1 cellular context compared by ENCODE assay signal in the genomic region with DNA sequence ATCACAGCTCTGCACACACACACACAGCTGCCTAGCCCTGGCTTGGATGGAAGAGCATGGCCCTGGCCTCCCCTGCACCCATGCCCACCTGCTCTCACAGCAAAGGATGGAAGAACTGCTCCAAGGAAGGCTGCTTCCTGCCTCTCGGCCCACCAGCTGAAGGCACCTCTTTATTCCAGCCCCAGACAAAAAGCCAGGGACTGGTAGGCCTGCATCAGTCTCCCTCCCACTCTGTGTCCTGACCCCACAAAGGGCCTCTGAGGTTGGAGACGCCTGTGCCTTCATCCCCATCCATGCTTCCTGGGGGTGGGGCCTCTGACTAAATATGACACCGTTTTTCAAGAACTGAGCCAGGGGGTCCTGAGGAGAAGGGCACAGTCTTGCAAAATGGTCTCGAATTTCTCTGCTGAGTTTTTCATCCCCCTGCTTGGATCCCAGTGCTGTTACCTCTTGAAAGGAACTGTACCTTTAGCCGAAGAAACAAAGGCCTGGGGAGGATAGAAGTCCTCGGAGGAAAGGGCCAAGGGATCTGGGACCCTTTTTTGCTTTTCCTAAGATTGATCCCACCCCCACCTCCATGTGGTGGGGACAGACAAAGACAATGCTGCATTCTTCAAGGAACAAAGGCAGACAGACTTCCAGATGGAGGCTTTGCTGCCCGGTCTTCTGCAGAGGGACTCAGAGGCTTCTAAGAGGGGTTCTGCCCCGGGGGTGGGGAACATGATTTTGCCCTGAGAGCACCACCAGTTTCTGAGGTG.
TF ChIP-seq lines count a peak whose summit lies in the region.

No MANE protein-coding gene starts in this region.

TF ChIP-seq in GM23338, 12 proteins besides CTCF, POLR2A, EP300 and RAD21:
- TF ChIP-seq STAT1 (IDR thresholded peaks at IDR 0.05; ENCODE audit: unreplicated experiment) (no peak), CREB1 (CRISPR knock-in tag; IDR thresholded peaks at IDR 0.05; ENCODE audit: low read depth) (no peak), ZNF114 (CRISPR knock-in tag; IDR thresholded peaks at IDR 0.05) (no peak), EZH2phosphoT487 (IDR thresholded peaks at IDR 0.05; ENCODE audit: unreplicated experiment) (no peak), JUNB (IDR thresholded peaks at IDR 0.05; ENCODE audit: unreplicated experiment) (no peak), NANOG (IDR thresholded peaks at IDR 0.05; ENCODE audit: borderline replicate concordance) (no peak), POLR2AphosphoS5 (IDR thresholded peaks at IDR 0.05; ENCODE audit: low read depth) (no peak), EZH2 (IDR thresholded peaks at IDR 0.05; ENCODE audit: low read depth, unreplicated experiment) (no peak), ZNF331 (CRISPR knock-in tag; IDR thresholded peaks at IDR 0.05; ENCODE audit: low read depth) (no peak), REST (IDR thresholded peaks at IDR 0.05; ENCODE audit: unreplicated experiment) (no peak)
- TF ChIP-seq, protein P1, sequence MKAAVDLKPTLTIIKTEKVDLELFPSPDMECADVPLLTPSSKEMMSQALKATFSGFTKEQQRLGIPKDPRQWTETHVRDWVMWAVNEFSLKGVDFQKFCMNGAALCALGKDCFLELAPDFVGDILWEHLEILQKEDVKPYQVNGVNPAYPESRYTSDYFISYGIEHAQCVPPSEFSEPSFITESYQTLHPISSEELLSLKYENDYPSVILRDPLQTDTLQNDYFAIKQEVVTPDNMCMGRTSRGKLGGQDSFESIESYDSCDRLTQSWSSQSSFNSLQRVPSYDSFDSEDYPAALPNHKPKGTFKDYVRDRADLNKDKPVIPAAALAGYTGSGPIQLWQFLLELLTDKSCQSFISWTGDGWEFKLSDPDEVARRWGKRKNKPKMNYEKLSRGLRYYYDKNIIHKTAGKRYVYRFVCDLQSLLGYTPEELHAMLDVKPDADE (IDR thresholded peaks at IDR 0.05): no peak
- TF ChIP-seq, protein P2, sequence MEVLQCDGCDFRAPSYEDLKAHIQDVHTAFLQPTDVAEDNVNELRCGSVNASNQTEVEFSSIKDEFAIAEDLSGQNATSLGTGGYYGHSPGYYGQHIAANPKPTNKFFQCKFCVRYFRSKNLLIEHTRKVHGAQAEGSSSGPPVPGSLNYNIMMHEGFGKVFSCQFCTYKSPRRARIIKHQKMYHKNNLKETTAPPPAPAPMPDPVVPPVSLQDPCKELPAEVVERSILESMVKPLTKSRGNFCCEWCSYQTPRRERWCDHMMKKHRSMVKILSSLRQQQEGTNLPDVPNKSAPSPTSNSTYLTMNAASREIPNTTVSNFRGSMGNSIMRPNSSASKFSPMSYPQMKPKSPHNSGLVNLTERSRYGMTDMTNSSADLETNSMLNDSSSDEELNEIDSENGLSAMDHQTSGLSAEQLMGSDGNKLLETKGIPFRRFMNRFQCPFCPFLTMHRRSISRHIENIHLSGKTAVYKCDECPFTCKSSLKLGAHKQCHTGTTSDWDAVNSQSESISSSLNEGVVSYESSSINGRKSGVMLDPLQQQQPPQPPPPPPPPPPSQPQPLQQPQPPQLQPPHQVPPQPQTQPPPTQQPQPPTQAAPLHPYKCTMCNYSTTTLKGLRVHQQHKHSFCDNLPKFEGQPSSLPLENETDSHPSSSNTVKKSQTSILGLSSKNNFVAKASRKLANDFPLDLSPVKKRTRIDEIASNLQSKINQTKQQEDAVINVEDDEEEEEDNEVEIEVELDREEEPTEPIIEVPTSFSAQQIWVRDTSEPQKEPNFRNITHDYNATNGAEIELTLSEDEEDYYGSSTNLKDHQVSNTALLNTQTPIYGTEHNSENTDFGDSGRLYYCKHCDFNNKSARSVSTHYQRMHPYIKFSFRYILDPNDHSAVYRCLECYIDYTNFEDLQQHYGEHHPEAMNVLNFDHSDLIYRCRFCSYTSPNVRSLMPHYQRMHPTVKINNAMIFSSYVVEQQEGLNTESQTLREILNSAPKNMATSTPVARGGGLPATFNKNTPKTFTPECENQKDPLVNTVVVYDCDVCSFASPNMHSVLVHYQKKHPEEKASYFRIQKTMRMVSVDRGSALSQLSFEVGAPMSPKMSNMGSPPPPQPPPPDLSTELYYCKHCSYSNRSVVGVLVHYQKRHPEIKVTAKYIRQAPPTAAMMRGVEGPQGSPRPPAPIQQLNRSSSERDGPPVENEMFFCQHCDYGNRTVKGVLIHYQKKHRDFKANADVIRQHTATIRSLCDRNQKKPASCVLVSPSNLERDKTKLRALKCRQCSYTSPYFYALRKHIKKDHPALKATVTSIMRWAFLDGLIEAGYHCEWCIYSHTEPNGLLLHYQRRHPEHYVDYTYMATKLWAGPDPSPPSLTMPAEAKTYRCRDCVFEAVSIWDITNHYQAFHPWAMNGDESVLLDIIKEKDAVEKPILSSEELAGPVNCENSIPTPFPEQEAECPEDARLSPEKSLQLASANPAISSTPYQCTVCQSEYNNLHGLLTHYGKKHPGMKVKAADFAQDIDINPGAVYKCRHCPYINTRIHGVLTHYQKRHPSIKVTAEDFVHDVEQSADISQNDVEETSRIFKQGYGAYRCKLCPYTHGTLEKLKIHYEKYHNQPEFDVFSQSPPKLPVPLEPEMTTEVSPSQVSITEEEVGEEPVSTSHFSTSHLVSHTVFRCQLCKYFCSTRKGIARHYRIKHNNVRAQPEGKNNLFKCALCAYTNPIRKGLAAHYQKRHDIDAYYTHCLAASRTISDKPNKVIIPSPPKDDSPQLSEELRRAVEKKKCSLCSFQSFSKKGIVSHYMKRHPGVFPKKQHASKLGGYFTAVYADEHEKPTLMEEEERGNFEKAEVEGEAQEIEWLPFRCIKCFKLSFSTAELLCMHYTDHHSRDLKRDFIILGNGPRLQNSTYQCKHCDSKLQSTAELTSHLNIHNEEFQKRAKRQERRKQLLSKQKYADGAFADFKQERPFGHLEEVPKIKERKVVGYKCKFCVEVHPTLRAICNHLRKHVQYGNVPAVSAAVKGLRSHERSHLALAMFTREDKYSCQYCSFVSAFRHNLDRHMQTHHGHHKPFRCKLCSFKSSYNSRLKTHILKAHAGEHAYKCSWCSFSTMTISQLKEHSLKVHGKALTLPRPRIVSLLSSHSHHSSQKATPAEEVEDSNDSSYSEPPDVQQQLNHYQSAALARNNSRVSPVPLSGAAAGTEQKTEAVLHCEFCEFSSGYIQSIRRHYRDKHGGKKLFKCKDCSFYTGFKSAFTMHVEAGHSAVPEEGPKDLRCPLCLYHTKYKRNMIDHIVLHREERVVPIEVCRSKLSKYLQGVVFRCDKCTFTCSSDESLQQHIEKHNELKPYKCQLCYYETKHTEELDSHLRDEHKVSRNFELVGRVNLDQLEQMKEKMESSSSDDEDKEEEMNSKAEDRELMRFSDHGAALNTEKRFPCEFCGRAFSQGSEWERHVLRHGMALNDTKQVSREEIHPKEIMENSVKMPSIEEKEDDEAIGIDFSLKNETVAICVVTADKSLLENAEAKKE (CRISPR knock-in tag; IDR thresholded peaks at IDR 0.05): no peak
